8 cellular contexts compared by ENCODE assay signal in genomic region chr19:17468302-17469091, GRCh38. TPM values are rescaled to one million over a fixed set of nuclear protein-coding genes. Genes with fewer than 3 reads are reported as not detected.
DNase-seq lines count a peak whose midpoint lies in the region; ATAC-seq lines count a peak whose summit lies in the region.

No MANE protein-coding gene starts in this region.

- CTCF ChIA-PET in activated CD4-positive, alpha-beta memory T cell treated with anti-CD3 and anti-CD28 coated beads, Interleukin-2, amount 10 ng/mL, durations not matched to agents 7 days and 5 days (lab: Charles Lee) = no interaction called here

- DNase-seq in D341Med (ENCODE audit: low spot score) = peak; percentile 32
- DNase-seq in activated CD4-positive, alpha-beta memory T cell treated with anti-CD3 and anti-CD28 coated beads, Interleukin-2, amount 10 ng/mL, durations not matched to agents 7 days and 5 days = no peak
- peak in 38 of 42 donors; percentile 19 to 80 (median 56) for DNase-seq in head of caudate nucleus
- peak; percentile 89 for DNase-seq in posterior vena cava (ENCODE audit: low spot score)
- DNase-seq in A172 (ENCODE audit: low spot score) = no peak
- no peak for DNase-seq in NCI-H524 (lab: John Stamatoyannopoulos, UW)

- H3K9me3 Mint-ChIP-seq in activated CD4-positive, alpha-beta memory T cell treated with anti-CD3 and anti-CD28 coated beads, Interleukin-2, amount 10 ng/mL, durations not matched to agents 7 days and 5 days = no peaks in the 10 kb centered on the region

- POLR2A ChIA-PET in activated CD4-positive, alpha-beta memory T cell treated with anti-CD3 and anti-CD28 coated beads, Interleukin-2, amount 10 ng/mL, durations not matched to agents 7 days and 5 days (lab: Charles Lee) = interaction anchor here (0.6 kb wide), 1 partner anchor 234 kb away, joined by 3 read pairs; no protein-coding TSS in a partner anchor

- intact Hi-C loops in head of caudate nucleus (cut with DNase I) = no loop called here
- intact Hi-C loops in posterior vena cava (cut with DNase I) = loop anchor here (5.0 to 10.0 kb wide), 2 partner anchors 71 to 946 kb away; partner anchors contain the start of gene SSBP4 (in 1 of the 2)

- H3K27me3 Mint-ChIP-seq in activated CD4-positive, alpha-beta memory T cell treated with anti-CD3 and anti-CD28 coated beads, Interleukin-2, amount 10 ng/mL, durations not matched to agents 7 days and 5 days = peaks cover 10% of the 10 kb centered on the region

- ATAC-seq in GM21367 (IDR thresholded peaks at IDR 0.05; ENCODE audit: unreplicated experiment) (no peak), HG03039 (IDR thresholded peaks at IDR 0.05; ENCODE audit: unreplicated experiment) (no peak)

- no peaks in the 10 kb centered on the region for H3K36me3 Mint-ChIP-seq in activated CD4-positive, alpha-beta memory T cell treated with anti-CD3 and anti-CD28 coated beads, Interleukin-2, amount 10 ng/mL, durations not matched to agents 7 days and 5 days (ENCODE audit: low read depth)

- no peak overlapping the region for H3K27ac Mint-ChIP-seq in activated CD4-positive, alpha-beta memory T cell treated with anti-CD3 and anti-CD28 coated beads, Interleukin-2, amount 10 ng/mL, durations not matched to agents 7 days and 5 days

- peaks cover 31% of the 10 kb centered on the region for H3K4me1 Mint-ChIP-seq in activated CD4-positive, alpha-beta memory T cell treated with anti-CD3 and anti-CD28 coated beads, Interleukin-2, amount 10 ng/mL, durations not matched to agents 7 days and 5 days

- peak overlapping the region; percentile 91 for H3K4me3 Mint-ChIP-seq in activated CD4-positive, alpha-beta memory T cell treated with anti-CD3 and anti-CD28 coated beads, Interleukin-2, amount 10 ng/mL, durations not matched to agents 7 days and 5 days

RNA-seq across cellular contexts. Expression of gene SLC27A1, which starts 1.8 kb away (rescaled TPM):
- total RNA-seq in activated CD4-positive, alpha-beta memory T cell treated with anti-CD3 and anti-CD28 coated beads, Interleukin-2, amount 10 ng/mL, durations not matched to agents 7 days and 5 days = 1 to 10 TPM; 3.6 to 4.1 TPM
- total RNA-seq in posterior vena cava = 10 to 100 TPM; 11.1 to 14.4 TPM
- total RNA-seq in A172 (2014; rRNA removed; shearing (Covaris generic)) = 14.9 and 16.7 TPM in 2 replicates

RNA-seq across cellular contexts. Expression of gene NXNL1, which starts 7.8 kb away (rescaled TPM):
- not detected for total RNA-seq in activated CD4-positive, alpha-beta memory T cell treated with anti-CD3 and anti-CD28 coated beads, Interleukin-2, amount 10 ng/mL, durations not matched to agents 7 days and 5 days
- not detected for total RNA-seq in posterior vena cava
- total RNA-seq in A172 (2014; rRNA removed; shearing (Covaris generic)) = not detected in 2 replicates

RNA-seq across cellular contexts. Expression of gene TMEM221, which starts 20.0 kb away (rescaled TPM):
- not detected for total RNA-seq in activated CD4-positive, alpha-beta memory T cell treated with anti-CD3 and anti-CD28 coated beads, Interleukin-2, amount 10 ng/mL, durations not matched to agents 7 days and 5 days
- under 1 TPM; 0.14 to 0.46 TPM for total RNA-seq in posterior vena cava
- total RNA-seq in A172 (2014; rRNA removed; shearing (Covaris generic)) = 0.07 TPM in 1 of 2 replicates, not detected in the other

RNA-seq across cellular contexts. Expression of gene PGLS, which starts 43.0 kb away (rescaled TPM):
- total RNA-seq in activated CD4-positive, alpha-beta memory T cell treated with anti-CD3 and anti-CD28 coated beads, Interleukin-2, amount 10 ng/mL, durations not matched to agents 7 days and 5 days = 10 to 100 TPM; 65.0 to 65.9 TPM
- total RNA-seq in posterior vena cava = 10 to 100 TPM; 39.8 to 48.7 TPM
- 67.3 and 71.1 TPM in 2 replicates for total RNA-seq in A172 (2014; rRNA removed; shearing (Covaris generic))

RNA-seq across cellular contexts. Expression of gene MVB12A, which starts 48.6 kb away (rescaled TPM):
- 10 to 100 TPM; 44.5 to 45.3 TPM for total RNA-seq in activated CD4-positive, alpha-beta memory T cell treated with anti-CD3 and anti-CD28 coated beads, Interleukin-2, amount 10 ng/mL, durations not matched to agents 7 days and 5 days
- total RNA-seq in posterior vena cava = 10 to 100 TPM; 24.4 to 30.3 TPM
- 105 and 141 TPM in 2 replicates for total RNA-seq in A172 (2014; rRNA removed; shearing (Covaris generic))

Comparison
In these comparisons a context has a peak if more than half of its experiments do, and no peak if none do; other contexts are left out.
1. DNase-seq: peak in D341Med (single experiment), head of caudate nucleus (38 of 42) and posterior vena cava (single experiment); none in activated CD4-positive, alpha-beta memory T cell treated with anti-CD3 and anti-CD28 coated beads, Interleukin-2, amount 10 ng/mL, durations not matched to agents 7 days and 5 days (single experiment), A172 (single experiment) and NCI-H524 (0 of 2).